Comparison of ENCODE assay signal across 8 cellular contexts in the genomic region with DNA sequence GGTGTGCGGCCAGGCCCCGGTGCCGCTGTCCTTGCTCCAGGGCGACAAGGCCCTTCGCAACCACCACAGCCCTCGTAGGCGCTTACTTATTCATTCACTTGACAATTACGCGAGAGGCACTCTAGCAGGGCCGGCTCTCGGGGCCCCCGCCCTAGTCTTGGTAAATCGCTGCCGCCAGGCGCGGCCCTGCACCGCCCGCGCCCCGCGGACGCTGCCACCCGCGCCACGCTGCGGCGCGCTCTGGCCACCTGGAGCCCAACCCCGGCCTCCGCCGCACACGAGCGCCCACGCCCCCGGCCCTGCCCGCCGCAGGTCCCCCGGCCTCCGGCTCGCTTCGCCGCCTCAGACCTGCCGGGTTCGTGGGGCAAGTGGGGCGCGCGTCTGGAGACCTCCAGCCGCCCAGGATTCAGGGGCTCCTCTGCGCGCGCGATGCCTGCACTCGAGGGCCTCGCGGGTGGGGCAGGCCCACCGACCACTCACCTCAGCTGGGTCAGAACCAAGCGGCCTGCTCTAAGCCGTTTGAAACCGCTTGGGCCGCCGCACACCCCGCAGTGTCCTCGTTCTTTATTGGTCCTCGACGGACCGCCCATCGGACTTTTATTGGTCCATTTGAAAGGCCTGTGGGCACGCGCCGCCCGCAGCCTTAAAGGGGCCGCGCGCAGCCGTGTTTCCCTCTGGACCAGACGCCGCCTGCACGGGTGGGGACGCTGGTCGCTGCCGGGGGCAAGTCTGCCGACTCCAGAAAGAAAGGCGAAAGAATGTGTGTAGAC. TPM values are rescaled to one million over a fixed set of nuclear protein-coding genes. Genes with fewer than 3 reads are reported as not detected.
DNase-seq lines count a peak whose midpoint lies in the region; ATAC-seq, FAIRE-seq and TF ChIP-seq lines count a peak whose summit lies in the region.

Gene CKAP5, minus strand, starts transcription at position 541 of the 770 bp plus-strand sequence. CDS start 25,049 bp downstream, outside the sequence.

- H3K4me1 ChIP-seq in adrenal gland (replicated peaks in 1 of 2) = peaks cover 10 to 19% of the 10 kb centered on the region in 2 donors
- H3K4me1 ChIP-seq in heart right ventricle = peaks cover 6 to 26% (median 17%) of the 10 kb centered on the region in 9 donors
- peaks cover 10 to 21% (median 14%) of the 10 kb centered on the region in 4 donors for H3K4me1 ChIP-seq in transverse colon

- H3K9me3 ChIP-seq in adrenal gland (replicated peaks in 1 of 3) = no peaks in the 10 kb centered on the region
- H3K9me3 ChIP-seq in heart right ventricle = no peaks in the 10 kb centered on the region
- H3K9me3 ChIP-seq in transverse colon = no peaks in the 10 kb centered on the region

- no peak for TF ChIP-seq EP300 in transverse colon (IDR thresholded peaks at IDR 0.05; ENCODE audit: low read depth)

- peak within 1 kb of the TSS; percentile 56 to 100 (median 70) for H3K4me3 ChIP-seq in adrenal gland
- peak within 1 kb of the TSS; percentile 58 to 96 (median 86) for H3K4me3 ChIP-seq in heart right ventricle
- H3K4me3 ChIP-seq in transverse colon = peak within 1 kb of the TSS; percentile 76 to 97 (median 87)

- peak; percentile 92 for ATAC-seq in HG02763 (IDR thresholded peaks at IDR 0.05; ENCODE audit: unreplicated experiment)
- peak; percentile 97 to 100 (median 99) for ATAC-seq in heart right ventricle

- DNase-seq in GM12892 (ENCODE audit: insufficient read length) (peak; percentile 90), NCI-H1417 treated with DMSO at 0.1 percent for 48 hours (lab: John Stamatoyannopoulos, UW) (peak; percentile 50), T-helper 1 cell (peak; percentile 68 to 89 (median 78)), adrenal gland (peak; percentile 91 to 98 (median 94)), heart right ventricle (peak; percentile 89 to 91), pons (ENCODE audit: low spot score) (peak; percentile 89), transverse colon (peak; percentile 92)

- no peaks in the 10 kb centered on the region for H3K27me3 ChIP-seq in adrenal gland
- no peaks in the 10 kb centered on the region for H3K27me3 ChIP-seq in heart right ventricle
- no peaks in the 10 kb centered on the region for H3K27me3 ChIP-seq in transverse colon

- TF ChIP-seq CTCF in adrenal gland (IDR thresholded peaks at IDR 0.05) = no peak
- no peak for TF ChIP-seq CTCF in heart right ventricle (IDR thresholded peaks at IDR 0.05)
- TF ChIP-seq CTCF in transverse colon (IDR thresholded peaks at IDR 0.05) = no peak

- TF ChIP-seq POLR2A in GM12892 (IDR thresholded peaks at IDR 0.05; ENCODE audit: low read depth, low read length) (peak; percentile 76), adrenal gland (IDR thresholded peaks at IDR 0.05) (peak; percentile 55 to 64), transverse colon (IDR thresholded peaks at IDR 0.05) (peak; percentile 56)

- peak; percentile 93 for FAIRE-seq in GM12892 (lab: Jason Lieb, UNC)

- H3K27ac ChIP-seq in adrenal gland (peak within 1 kb of the TSS in 4 of 5 donors; percentile 61 to 96 (median 84)), heart right ventricle (peak within 1 kb of the TSS in 9 of 10 donors; percentile 64 to 90 (median 81)), transverse colon (peak within 1 kb of the TSS; percentile 89 to 96 (median 92))

- H3K36me3 ChIP-seq in adrenal gland (replicated peaks in 1 of 2) = no peaks in the 10 kb centered on the region
- H3K36me3 ChIP-seq in heart right ventricle = peaks cover 0 to 9% (median 0%) of the 10 kb centered on the region in 9 donors
- no peaks in the 10 kb centered on the region for H3K36me3 ChIP-seq in transverse colon

- intact Hi-C loops in adrenal gland (cut with DNase I) (no loop called here), heart right ventricle (cut with DNase I) (loop anchor here in 4 of 10 donors (1.0 to 2.0 kb wide), 2 partner anchors 19 to 20 kb away; no protein-coding TSS in a partner anchor), transverse colon (cut with DNase I; ENCODE audit: low total_unique reads) (no loop called here)

- in situ Hi-C loops in transverse colon (cut with MboI; ENCODE audit: low pct_ligation_motif_present in 1 of 4, low pct_unique_long_range_greater_than_20kb in 1 of 4, low sequenced_read_pairs in 3 of 4) = no loop called here

- 0 to 1% (median 0%) methylated on average over 19 to 82 of the region's 83 CpGs for WGBS in adrenal gland, 4 donors
- WGBS in heart right ventricle, 2 donors = 0% methylated on average over 80 to 83 of the region's 83 CpGs
- 0% methylated on average over 44 of the region's 83 CpGs; no CpG with 5 or more reads in 1 of the 2 donors for WGBS in transverse colon (ENCODE audit: low coverage in 1 of 2), 2 donors

RNA-seq across cellular contexts. Expression of gene CKAP5, which starts in this region (rescaled TPM):
- polyA plus RNA-seq in GM12892 (2012; ENCODE audit: missing spikeins) = 35.6 TPM
- total RNA-seq in adrenal gland (100 to 1,000 TPM in 4 of 8 donors, 10 to 100 TPM in 4; 71.4 to 174 (median 98.5) TPM), heart right ventricle (100 to 1,000 TPM in 2 of 10 donors, 10 to 100 TPM in 8; 67.7 to 114 (median 82.7) TPM), transverse colon (10 to 100 TPM in 3 of 4 donors, 1 to 10 TPM in 1; 9.7 to 32.2 (median 28.1) TPM)
- polyA plus RNA-seq in adrenal gland (10 to 100 TPM; 18.0 to 99.7 (median 18.2) TPM), heart right ventricle (10 to 100 TPM in 1 of 2 donors, 1 to 10 TPM in 1; 9.6 to 18.7 TPM)

Comparison
In these comparisons a context has a peak if more than half of its experiments do, and no peak if none do; other contexts are left out.
1. Peak in every context shown above with its lines: DNase-seq, ATAC-seq, H3K4me3 ChIP-seq and H3K27ac ChIP-seq.